ENCODE assay signal across 16 cellular contexts in genomic region chr4:74501579-74501978, GRCh38. TPM values are rescaled to one million over a fixed set of nuclear protein-coding genes. Genes with fewer than 3 reads are reported as not detected.
DNase-seq lines count a peak whose midpoint lies in the region; ATAC-seq and TF ChIP-seq lines count a peak whose summit lies in the region.
"Had no signal": no experiment of that assay in that cellular context is flagged by ENCODE, and none has a peak within 500 bp of the region (broad histone marks: within the 10 kb centered on the region; RNA-seq: fewer than 3 reads in every experiment).

No MANE protein-coding gene starts in this region.

- no peak overlapping the region for H3K4me3 ChIP-seq in BJ (ENCODE audit: low read depth, low read length)
- H3K4me3 ChIP-seq in choroid plexus epithelial cell (ENCODE audit: low read depth, low read length): no peak overlapping the region
- no peak overlapping the region for H3K4me3 ChIP-seq in transverse colon
- H3K4me3 ChIP-seq: esophagus muscularis mucosa, uterus had no signal

- CTCF ChIA-PET in BJ (lab: Yijun Ruan, JAX): interaction anchor here (0.9 to 1.6 kb wide), 3 partner anchors 19 to 170 kb away, joined by 3 read pairs; no protein-coding TSS in a partner anchor

- ATAC-seq in GM21619 (IDR thresholded peaks at IDR 0.05; ENCODE audit: unreplicated experiment): no peak
- ATAC-seq in activated CD4-positive, CD25-positive, alpha-beta regulatory T cell treated with anti-CD3 and anti-CD28 coated beads, Interleukin-2, amount 50 U/mL, for 24 hours: no peak

- H3K27ac ChIP-seq in transverse colon: no peak overlapping the region
- H3K27ac ChIP-seq: esophagus muscularis mucosa, uterus had no signal

- in situ Hi-C loops in transverse colon (cut with MboI; ENCODE audit: low pct_ligation_motif_present in 1 of 4, low pct_unique_long_range_greater_than_20kb in 1 of 4, low sequenced_read_pairs in 3 of 4): no loop called here

- no peak for TF ChIP-seq EP300 in transverse colon (IDR thresholded peaks at IDR 0.05; ENCODE audit: low read depth)

- POLR2A ChIA-PET in BJ (lab: Charles Lee): no interaction called here

- H3K36me3 ChIP-seq in BJ (ENCODE audit: control insufficient read depth, insufficient read depth, low read length) (no peaks in the 10 kb centered on the region), transverse colon (no peaks in the 10 kb centered on the region)
- H3K36me3 ChIP-seq: esophagus muscularis mucosa, uterus had no signal

- no peak for TF ChIP-seq POLR2A in transverse colon (IDR thresholded peaks at IDR 0.05)

- H3K4me1 ChIP-seq in transverse colon: peaks cover 0 to 7% (median 0%) of the 10 kb centered on the region in 4 donors
- H3K4me1 ChIP-seq: uterus had no signal

- 75 to 84% methylated on average over 1 of the region's 1 CpG for WGBS in transverse colon (ENCODE audit: low coverage in 1 of 2), 2 donors

- DNase-seq in BJ (ENCODE audit: low read depth): peak; percentile 40
- peak; percentile 14 for DNase-seq in LoVo (ENCODE audit: low spot score)
- peak; percentile 78 for DNase-seq in choroid plexus epithelial cell (ENCODE audit: low read depth)
- peak; percentile 48 for DNase-seq in myocyte (ENCODE audit: low read depth)
- DNase-seq in stimulated activated CD4-positive, alpha-beta T cell treated with anti-CD3 and anti-CD28 coated beads, Interleukin-4, amount 100 ng/mL, for 4 hours: no peak
- DNase-seq in transverse colon: no peak
- DNase-seq: activated B cell treated with CpG ODN at 0.5 μM for 24 hours; activated CD8-positive, alpha-beta memory T cell treated with anti-CD3 and anti-CD28 coated beads, Interleukin-2, amount 50 U/mL, for 4 hours; activated naive CD4-positive, alpha-beta T cell treated with anti-CD3 and anti-CD28 coated beads, Interleukin-2, amount 50 U/mL, for 16 hours; CD4-positive, CD25-positive, alpha-beta regulatory T cell; posterior cingulate gyrus; stimulated activated CD4-positive, alpha-beta T cell treated with anti-CD3 and anti-CD28 coated beads, Interleukin-2, amount 100 ng/mL, for 24 hours; uterus had no signal

- TF ChIP-seq CTCF in BJ (IDR thresholded peaks at IDR 0.05; ENCODE audit: insufficient read depth, low read depth, low read length): no peak
- no peak for TF ChIP-seq CTCF in choroid plexus epithelial cell (conservative IDR thresholded peaks at IDR 0.05; ENCODE audit: low read depth, low read length)
- no peak for TF ChIP-seq CTCF in transverse colon (IDR thresholded peaks at IDR 0.05)

- intact Hi-C loops in transverse colon (cut with DNase I; ENCODE audit: low total_unique reads): no loop called here

- H3K27me3 ChIP-seq in BJ (ENCODE audit: control insufficient read depth, insufficient read depth, low read length) (no peaks in the 10 kb centered on the region), transverse colon (no peaks in the 10 kb centered on the region)
- H3K27me3 ChIP-seq: esophagus muscularis mucosa, uterus had no signal

- no peaks in the 10 kb centered on the region for H3K9me3 ChIP-seq in transverse colon
- H3K9me3 ChIP-seq: uterus had no signal

RNA-seq across cellular contexts. Expression of gene AREG, which starts 56.6 kb away (rescaled TPM):
- polyA plus RNA-seq in BJ (2011; rRNA removed): 0.07 and 0.33 TPM in 2 replicates
- not detected in 2 replicates for polyA minus RNA-seq in BJ (2011; rRNA and poly(A)+ RNA removed)
- not detected in 2 replicates for total RNA-seq in myocyte
- polyA plus RNA-seq in myocyte (2012): 0.10 TPM
- total RNA-seq in transverse colon: 10 to 100 TPM; 16.4 to 44.2 (median 27.1) TPM

Comparison
In these comparisons a context has a peak if more than half of its experiments do, and no peak if none do; other contexts are left out.
1. DNase-seq: peak in BJ (single experiment), LoVo (single experiment), choroid plexus epithelial cell (single experiment) and myocyte (single experiment); none in stimulated activated CD4-positive, alpha-beta T cell treated with anti-CD3 and anti-CD28 coated beads, Interleukin-4, amount 100 ng/mL, for 4 hours (0 of 2) and transverse colon (single experiment).
2. RNA of gene AREG, which starts 56.6 kb away (total RNA-seq): 16.4 to 44.2 TPM in transverse colon; not detected in myocyte; every median in the first group is over 10 times any median in the second.